ENCODE assay signal across 21 cellular contexts in the genomic region with DNA sequence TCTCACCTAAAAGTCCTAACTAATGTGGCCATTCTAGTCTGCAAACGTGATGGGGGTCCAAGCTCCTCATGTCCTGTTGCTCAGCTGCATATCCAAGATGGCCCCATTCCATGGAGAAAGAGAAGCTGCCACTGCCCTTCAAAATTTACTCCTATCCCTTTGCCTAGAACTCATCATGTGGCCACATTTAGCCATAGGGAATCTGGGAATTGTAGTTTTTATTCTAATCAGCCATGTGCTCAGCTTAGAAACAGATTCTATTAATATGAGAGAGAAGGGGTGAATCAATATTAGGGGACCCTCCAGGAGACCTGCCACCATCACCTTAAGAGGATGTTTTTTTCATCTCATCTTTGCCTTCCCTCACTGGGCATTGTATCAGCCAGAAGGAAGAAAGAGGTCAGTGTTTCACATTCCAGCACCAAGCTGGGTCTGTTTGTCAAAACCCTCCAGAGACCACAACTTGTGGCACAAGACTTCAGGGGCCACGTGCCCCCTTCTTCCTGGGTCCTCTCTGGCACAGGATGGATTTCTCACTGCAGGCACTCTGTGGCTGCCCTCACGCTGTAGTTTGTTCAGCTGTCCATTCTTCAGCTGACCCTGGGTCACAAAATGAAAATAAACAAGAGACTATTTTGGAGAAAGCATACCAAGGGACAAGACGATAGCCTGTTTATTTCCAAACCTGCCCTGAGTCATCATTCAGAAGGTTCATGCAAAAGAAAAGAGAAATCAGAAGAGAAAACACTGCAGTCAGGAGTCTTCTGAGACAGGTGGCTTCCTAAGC.
A peak's percentile ranks its signal among the peaks of the same experiment; 100 is the strongest.
DNase-seq lines count a peak whose midpoint lies in the region; ATAC-seq, FAIRE-seq and TF ChIP-seq lines count a peak whose summit lies in the region.
"Had no signal": no experiment of that assay in that cellular context is flagged by ENCODE, and none has a peak within 500 bp of the region (broad histone marks: within the 10 kb centered on the region; RNA-seq: fewer than 3 reads in every experiment).

No MANE protein-coding gene starts in this region.

- TF ChIP-seq POLR2A in Peyer's patch (IDR thresholded peaks at IDR 0.05), result no peak

- peak; percentile 33 for DNase-seq in DMS53 (lab: John Stamatoyannopoulos, UW)
- no peak for DNase-seq in DMS53 treated with DMSO at 0.1 percent for 48 hours (lab: John Stamatoyannopoulos, UW; ENCODE audit: unreplicated experiment)
- DNase-seq in WTC11 (ENCODE audit: low spot score), result no peak
- DNase-seq in fibroblast of peridontal ligament (ENCODE audit: extremely low read depth), result peak; percentile 41
- DNase-seq in skeletal muscle cell (ENCODE audit: low read depth), result peak; percentile 25
- no peak for DNase-seq in kidney
- DNase-seq in NCI-H2196 (lab: John Stamatoyannopoulos, UW; ENCODE audit: unreplicated experiment), result no peak
- DNase-seq in Peyer's patch, result no peak
- DNase-seq: activated naive CD4-positive, alpha-beta T cell; activated T-cell treated with anti-CD3 and anti-CD28 coated beads, Interleukin-2, amount 50 U/mL, for 24 hours; anterior cingulate cortex; Calu3; effector memory CD8-positive, alpha-beta T cell; immature natural killer cell; NCI-H1417 treated with DMSO at 0.1 percent for 48 hours; NCI-H774; upper lobe of right lung had no signal

- H3K27ac Mint-ChIP-seq in WTC11, result no peak overlapping the region
- H3K27ac Mint-ChIP-seq: activated T-cell treated with anti-CD3 and anti-CD28 coated beads, Interleukin-2, amount 50 U/mL, for 24 hours; effector memory CD8-positive, alpha-beta T cell; immature natural killer cell; T-helper 2 cell treated with Interferon-gamma antibody and Interleukin-4, amounts not matched to agents 5 μg/mL and 100 μg/mL, for 36 hours had no signal

- no peak for ATAC-seq in WTC11
- ATAC-seq: effector memory CD8-positive, alpha-beta T cell; upper lobe of right lung had no signal

- no peaks in the 10 kb centered on the region for H3K4me1 ChIP-seq in kidney (ENCODE audit: control insufficient read depth in 1 of 2, insufficient read depth in 1 of 2, low read depth in 1 of 2, low read length in 2 of 2)
- H3K4me1 ChIP-seq in Peyer's patch, result no peaks in the 10 kb centered on the region
- H3K4me1 ChIP-seq: SJSA1, upper lobe of right lung had no signal

- H3K4me3 ChIP-seq in skeletal muscle cell (ENCODE audit: low read depth, low read length) (no peak overlapping the region), kidney (ENCODE audit: low read length in 2 of 2) (no peak overlapping the region), Peyer's patch (no peak overlapping the region)
- H3K4me3 ChIP-seq: SJSA1, upper lobe of right lung had no signal

- H3K27ac ChIP-seq in kidney (ENCODE audit: low read depth in 2 of 2, low read length in 2 of 2) (no peak overlapping the region), Peyer's patch (no peak overlapping the region)
- H3K27ac ChIP-seq: 22Rv1, SJSA1, upper lobe of right lung had no signal

- H3K27me3 Mint-ChIP-seq in WTC11 (ENCODE audit: low read depth), result peaks cover 5% of the 10 kb centered on the region

- no peak overlapping the region for H3K9ac ChIP-seq in kidney (ENCODE audit: low read length in 2 of 2)

- H3K9me3 ChIP-seq in kidney (ENCODE audit: control insufficient read depth in 1 of 2, low read length in 2 of 2) (peaks cover 0 to 19% of the 10 kb centered on the region in 2 donors), Peyer's patch (peaks cover 0 to 20% (median 0%) of the 10 kb centered on the region in 4 donors)

- no peaks in the 10 kb centered on the region for H3K27me3 ChIP-seq in Peyer's patch
- H3K27me3 ChIP-seq: SJSA1, upper lobe of right lung had no signal

- peaks cover 46% of the 10 kb centered on the region for H3K9me3 Mint-ChIP-seq in WTC11
- H3K9me3 Mint-ChIP-seq: effector memory CD8-positive, alpha-beta T cell had no signal

- POLR2A ChIA-PET in WTC11 (lab: Charles Lee), result no interaction called here

- TF ChIP-seq CTCF in WTC11 (IDR thresholded peaks at IDR 0.05) (no peak), kidney (IDR thresholded peaks at IDR 0.05; ENCODE audit: borderline replicate concordance, extremely low read depth, insufficient read depth) (no peak), Peyer's patch (IDR thresholded peaks at IDR 0.05) (no peak)

- H3K36me3 ChIP-seq in kidney (ENCODE audit: control insufficient read depth in 1 of 2, insufficient read depth in 2 of 2, low read length in 2 of 2) (no peaks in the 10 kb centered on the region), Peyer's patch (no peaks in the 10 kb centered on the region)
- H3K36me3 ChIP-seq: SJSA1, upper lobe of right lung had no signal

- no peak for FAIRE-seq in kidney (lab: Jason Lieb, UNC)
- FAIRE-seq: G401.6 had no signal

- intact Hi-C loops in kidney (cut with DNase I), result no loop called here

- CTCF ChIA-PET in WTC11 (lab: Charles Lee), result no interaction called here

- peaks cover 28% of the 10 kb centered on the region for H3K36me3 Mint-ChIP-seq in WTC11
- H3K36me3 Mint-ChIP-seq: immature natural killer cell had no signal

- no peaks in the 10 kb centered on the region for H3K4me1 Mint-ChIP-seq in WTC11
- H3K4me1 Mint-ChIP-seq: immature natural killer cell had no signal

- H3K4me3 Mint-ChIP-seq in WTC11, result no peak overlapping the region
- H3K4me3 Mint-ChIP-seq: activated T-cell treated with anti-CD3 and anti-CD28 coated beads, Interleukin-2, amount 50 U/mL, for 24 hours; effector memory CD8-positive, alpha-beta T cell; immature natural killer cell; T-helper 2 cell treated with Interferon-gamma antibody and Interleukin-4, amounts not matched to agents 5 μg/mL and 100 μg/mL, for 36 hours had no signal

TF ChIP-seq in WTC11, 78 proteins besides CTCF, POLR2A, EP300 and RAD21:
- TF ChIP-seq, protein P1, sequence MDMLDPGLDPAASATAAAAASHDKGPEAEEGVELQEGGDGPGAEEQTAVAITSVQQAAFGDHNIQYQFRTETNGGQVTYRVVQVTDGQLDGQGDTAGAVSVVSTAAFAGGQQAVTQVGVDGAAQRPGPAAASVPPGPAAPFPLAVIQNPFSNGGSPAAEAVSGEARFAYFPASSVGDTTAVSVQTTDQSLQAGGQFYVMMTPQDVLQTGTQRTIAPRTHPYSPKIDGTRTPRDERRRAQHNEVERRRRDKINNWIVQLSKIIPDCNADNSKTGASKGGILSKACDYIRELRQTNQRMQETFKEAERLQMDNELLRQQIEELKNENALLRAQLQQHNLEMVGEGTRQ (CRISPR knock-in tag; IDR thresholded peaks at IDR 0.05), result 0 out of 2 replicates have a peak, but pooled peaks have one; percentile 20
- no peak for TF ChIP-seq ZNF121 (CRISPR knock-in tag; IDR thresholded peaks at IDR 0.05)

Comparison
In these comparisons a context has a peak if more than half of its experiments do, and no peak if none do; other contexts are left out.
1. DNase-seq: peak in DMS53 (single experiment), fibroblast of peridontal ligament (single experiment) and skeletal muscle cell (single experiment); none in DMS53 treated with DMSO at 0.1 percent for 48 hours (single experiment), WTC11 (single experiment), kidney (single experiment), NCI-H2196 (single experiment) and Peyer's patch (0 of 3).